20 cellular contexts compared by ENCODE assay signal in genomic region chr10:27413831-27414348, GRCh38.
A peak's percentile ranks its signal among the peaks of the same experiment; 100 is the strongest.
DNase-seq lines count a peak whose midpoint lies in the region; ATAC-seq and TF ChIP-seq lines count a peak whose summit lies in the region.
"Had no signal": no experiment of that assay in that cellular context is flagged by ENCODE, and none has a peak within 500 bp of the region (broad histone marks: within the 10 kb centered on the region; RNA-seq: fewer than 3 reads in every experiment).

No MANE protein-coding gene starts in this region.

- peaks cover 10% of the 10 kb centered on the region for H3K27me3 ChIP-seq in upper lobe of right lung

- H3K4me3 Mint-ChIP-seq in WTC11: peak overlapping the region; percentile 45

- ATAC-seq in Right ventricle myocardium inferior (peak; percentile 31), WTC11 (no peak; the same call in 1 of the 2 replicates), left lobe of liver (peak; percentile 26), upper lobe of right lung (peak; percentile 43), left colon (no peak)
- ATAC-seq: GM12878 had no signal

- H3K36me3 ChIP-seq in upper lobe of right lung: no peaks in the 10 kb centered on the region

- peaks cover 18% of the 10 kb centered on the region for H3K27me3 Mint-ChIP-seq in WTC11 (ENCODE audit: low read depth)

- TF ChIP-seq CTCF in WTC11 (IDR thresholded peaks at IDR 0.05) (no peak), upper lobe of right lung (IDR thresholded peaks at IDR 0.05) (no peak)

- no peaks in the 10 kb centered on the region for H3K9me3 ChIP-seq in upper lobe of right lung

- DNase-seq in Right ventricle myocardium inferior (ENCODE audit: missing footprints) (no peak), cardiac septum (ENCODE audit: low spot score) (no peak), WTC11 (ENCODE audit: low spot score) (no peak), left lobe of liver (ENCODE audit: low spot score) (no peak), upper lobe of right lung (no peak), left colon (no peak), SW 1271 (lab: John Stamatoyannopoulos, UW) (no peak)
- no peak for DNase-seq in activated CD8-positive, alpha-beta memory T cell treated with anti-CD3 and anti-CD28 coated beads, Interleukin-2, amount 50 U/mL, for 4 hours
- DNase-seq: C1 segment of cervical spinal cord; DMS 273 treated with DMSO at 0.1 percent for 48 hours; GDM1; GOT3; KBM-7; NCI-H1417 treated with DMSO at 0.1 percent for 48 hours; NCI-H2029; NCI-H2171; NCI-H446; NK-92 treated with Interleukin-12 subunit alpha and Interleukin-12 subunit beta, amount 100 ng/mL, for 24 hours had no signal

- peaks cover 12% of the 10 kb centered on the region for H3K36me3 Mint-ChIP-seq in WTC11

- no peak overlapping the region for H3K4me3 ChIP-seq in upper lobe of right lung
- H3K4me3 ChIP-seq: GM12878 had no signal

- H3K4me1 ChIP-seq in upper lobe of right lung: no peaks in the 10 kb centered on the region

- CTCF ChIA-PET in WTC11 (lab: Charles Lee): interaction anchor here (1.2 kb wide), 1 partner anchor 44 kb away, joined by 3 read pairs; no protein-coding TSS in a partner anchor

- H3K9me3 Mint-ChIP-seq in WTC11: peaks cover 16% of the 10 kb centered on the region

- POLR2A ChIA-PET in WTC11 (lab: Charles Lee): no interaction called here

- H3K4me1 Mint-ChIP-seq in WTC11: no peaks in the 10 kb centered on the region

- H3K27ac ChIP-seq in upper lobe of right lung: no peak overlapping the region
- H3K27ac ChIP-seq: RWPE1 had no signal

- no peak overlapping the region for H3K27ac Mint-ChIP-seq in WTC11

- intact Hi-C loops in Right ventricle myocardium inferior (cut with DNase I): no loop called here
- intact Hi-C loops in cardiac septum (cut with DNase I): no loop called here
- intact Hi-C loops in upper lobe of right lung (cut with DNase I): no loop called here
- intact Hi-C loops in left colon (cut with DNase I, micrococcal nuclease): no loop called here

TF ChIP-seq in WTC11, 78 proteins besides CTCF, POLR2A, EP300 and RAD21:
- no peak for TF ChIP-seq SMAD3 (CRISPR knock-in tag; IDR thresholded peaks at IDR 0.05; ENCODE audit: borderline replicate concordance)
- no peak for TF ChIP-seq TEAD4 (CRISPR knock-in tag; IDR thresholded peaks at IDR 0.05)
- TF ChIP-seq ZNF232 (CRISPR knock-in tag; IDR thresholded peaks at IDR 0.05): no peak
- TF ChIP-seq JAZF1 (CRISPR knock-in tag; IDR thresholded peaks at IDR 0.05): no peak
- TF ChIP-seq ZNF425 (CRISPR knock-in tag; conservative IDR thresholded peaks at IDR 0.05): no peak
- no peak for TF ChIP-seq PRDM15 (CRISPR knock-in tag; IDR thresholded peaks at IDR 0.05)
- no peak for TF ChIP-seq NFE2L1 (CRISPR knock-in tag; IDR thresholded peaks at IDR 0.05)
- TF ChIP-seq ESRRA (CRISPR knock-in tag; IDR thresholded peaks at IDR 0.05; ENCODE audit: borderline replicate concordance): no peak
- TF ChIP-seq MYBL2 (CRISPR knock-in tag; IDR thresholded peaks at IDR 0.05): no peak
- no peak for TF ChIP-seq ZBTB21 (CRISPR knock-in tag; IDR thresholded peaks at IDR 0.05; ENCODE audit: borderline replicate concordance)
- no peak for TF ChIP-seq STAT6 (CRISPR knock-in tag; conservative IDR thresholded peaks at IDR 0.05; ENCODE audit: low read depth)
- TF ChIP-seq NR3C1 (CRISPR knock-in tag; conservative IDR thresholded peaks at IDR 0.05; ENCODE audit: low read depth): no peak
- TF ChIP-seq MXD4 (CRISPR knock-in tag; IDR thresholded peaks at IDR 0.05; ENCODE audit: borderline replicate concordance): no peak
- no peak for TF ChIP-seq ATF1 (CRISPR knock-in tag; IDR thresholded peaks at IDR 0.05)

Comparison
In these comparisons a context has a peak if more than half of its experiments do, and no peak if none do; other contexts are left out.
1. ATAC-seq: peak in Right ventricle myocardium inferior (single experiment), left lobe of liver (single experiment) and upper lobe of right lung (single experiment); none in WTC11 (single experiment) and left colon (single experiment).